In genomic region chr5:80761966-80762365, GRCh38 we compare ENCODE assay signal across 12 cellular contexts.
"Had no signal": no experiment of that assay in that cellular context is flagged by ENCODE, and none has a peak within 500 bp of the region (broad histone marks: within the 10 kb centered on the region; RNA-seq: fewer than 3 reads in every experiment).

No MANE protein-coding gene starts in this region.

- DNase-seq: activated CD4-positive, alpha-beta T cell treated with anti-CD3 and anti-CD28 coated beads, Interleukin-2, amount 50 U/mL, for 48 hours; activated naive CD4-positive, alpha-beta T cell treated with Interleukin-2 at 50 U/mL for 16 hours; central memory CD4-positive, alpha-beta T cell; cortex of kidney; effector memory CD8-positive, alpha-beta T cell; glutamatergic neuron; mammary epithelial cell; naive thymus-derived CD4-positive, alpha-beta T cell; right cardiac atrium had no signal

- H3K4me2 ChIP-seq: smooth muscle cell had no signal

- ATAC-seq: effector memory CD8-positive, alpha-beta T cell; left lobe of liver; naive thymus-derived CD4-positive, alpha-beta T cell; right cardiac atrium; stimulated activated memory B cell treated with anti-CD40 and anti-IgM and Interleukin-4, amounts not matched to agents 10 μg/mL and 1 μg/mL and 100 μg/mL, for 72 hours had no signal

- H3K4me3 ChIP-seq: smooth muscle cell had no signal
